1 cellular context compared by ENCODE assay signal in genomic region chr2:192414794-192415193, GRCh38.
TF ChIP-seq lines count a peak whose summit lies in the region.

No MANE protein-coding gene starts in this region.

TF ChIP-seq in HepG2, 621 proteins besides CTCF, POLR2A, EP300 and RAD21 (continued from another document):
- TF ChIP-seq EED (CRISPR knock-in tag; IDR thresholded peaks at IDR 0.05): no peak
- TF ChIP-seq BCL6 (CRISPR knock-in tag; IDR thresholded peaks at IDR 0.05): no peak
